25 cellular contexts compared by ENCODE assay signal in the genomic region with DNA sequence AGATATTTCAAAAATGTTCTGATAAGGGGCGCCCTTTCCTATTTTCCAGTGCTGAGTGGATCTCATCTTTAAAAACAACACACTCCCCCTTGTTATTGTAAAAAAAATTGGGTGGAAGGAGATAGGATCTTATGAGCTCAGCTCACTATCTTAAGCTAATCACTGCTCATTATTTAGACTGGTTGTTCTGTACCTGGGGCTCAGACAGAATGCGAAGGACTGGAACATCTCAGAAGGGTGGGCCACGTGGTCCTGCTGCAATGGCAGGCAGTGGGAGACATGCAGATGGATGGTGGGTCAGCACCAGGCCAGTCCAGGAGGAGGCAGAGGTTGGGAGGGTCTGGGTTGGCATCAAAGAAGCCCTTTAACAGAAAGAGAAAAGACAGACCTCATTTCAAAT.
"Had no signal": no experiment of that assay in that cellular context is flagged by ENCODE, and none has a peak within 500 bp of the region (broad histone marks: within the 10 kb centered on the region; RNA-seq: fewer than 3 reads in every experiment).

No MANE protein-coding gene starts in this region.

- H3K27ac Mint-ChIP-seq: activated CD4-positive, alpha-beta memory T cell treated with anti-CD3 and anti-CD28 coated beads, Interleukin-2, amount 10 ng/mL, durations not matched to agents 7 days and 5 days; activated CD4-positive, alpha-beta T cell treated with anti-CD3 and anti-CD28 coated beads, Interleukin-2, amount 10 ng/mL, durations not matched to agents 7 days and 5 days; activated T-cell treated with anti-CD3 and anti-CD28 coated beads, Interleukin-2, amount 50 U/mL, for 24 hours; dendritic cell treated with granulocyte-macrophage colony-stimulating factor and Interleukin-4, amounts not matched to agents 40 ng/mL and 50 ng/mL, for 4 days; natural killer cell; neural progenitor cell; WTC11 had no signal

- H3K27me3 Mint-ChIP-seq: activated CD4-positive, alpha-beta memory T cell treated with anti-CD3 and anti-CD28 coated beads, Interleukin-2, amount 10 ng/mL, durations not matched to agents 7 days and 5 days had no signal

- H3K4me3 Mint-ChIP-seq: activated CD4-positive, alpha-beta memory T cell treated with anti-CD3 and anti-CD28 coated beads, Interleukin-2, amount 10 ng/mL, durations not matched to agents 7 days and 5 days; activated CD4-positive, alpha-beta T cell treated with anti-CD3 and anti-CD28 coated beads, Interleukin-2, amount 10 ng/mL, durations not matched to agents 7 days and 5 days; activated T-cell treated with anti-CD3 and anti-CD28 coated beads, Interleukin-2, amount 50 U/mL, for 24 hours; central memory CD8-positive, alpha-beta T cell; dendritic cell treated with granulocyte-macrophage colony-stimulating factor and Interleukin-4, amounts not matched to agents 40 ng/mL and 50 ng/mL, for 4 days; natural killer cell; neural progenitor cell; WTC11 had no signal

- H3K4me1 Mint-ChIP-seq: activated CD4-positive, alpha-beta memory T cell treated with anti-CD3 and anti-CD28 coated beads, Interleukin-2, amount 10 ng/mL, durations not matched to agents 7 days and 5 days; natural killer cell; neural progenitor cell; WTC11 had no signal

- H3K36me3 Mint-ChIP-seq: natural killer cell, neural progenitor cell, WTC11 had no signal

- H3K9me3 Mint-ChIP-seq: activated CD4-positive, alpha-beta memory T cell treated with anti-CD3 and anti-CD28 coated beads, Interleukin-2, amount 10 ng/mL, durations not matched to agents 7 days and 5 days; activated CD4-positive, alpha-beta T cell treated with anti-CD3 and anti-CD28 coated beads, Interleukin-2, amount 10 ng/mL, durations not matched to agents 7 days and 5 days; activated T-cell treated with anti-CD3 and anti-CD28 coated beads, Interleukin-2, amount 50 U/mL, for 24 hours; central memory CD8-positive, alpha-beta T cell; dendritic cell treated with granulocyte-macrophage colony-stimulating factor and Interleukin-4, amounts not matched to agents 40 ng/mL and 50 ng/mL, for 4 days; natural killer cell; neural progenitor cell; WTC11 had no signal

- ATAC-seq: left lobe of liver, lower lobe of right lung, natural killer cell, psoas muscle, WTC11 had no signal

- DNase-seq: activated CD4-positive, alpha-beta memory T cell treated with anti-CD3 and anti-CD28 coated beads, Interleukin-2, amount 10 ng/mL, durations not matched to agents 7 days and 5 days; activated CD4-positive, alpha-beta T cell treated with anti-CD3 and anti-CD28 coated beads for 1 hour; activated CD4-positive, alpha-beta T cell treated with anti-CD3 and anti-CD28 coated beads, Interleukin-2, amount 10 ng/mL, durations not matched to agents 7 days and 5 days; activated CD8-positive, alpha-beta memory T cell treated with anti-CD3 and anti-CD28 coated beads, Interleukin-2, amount 50 U/mL, for 48 hours; activated gamma-delta T cell treated with Interleukin-2 at 50 U/mL for 16 hours; activated naive CD4-positive, alpha-beta T cell treated with anti-CD3 and anti-CD28 coated beads, Interleukin-2, amount 50 U/mL, for 16 hours; activated T-cell treated with anti-CD3 and anti-CD28 coated beads, Interleukin-2, amount 50 U/mL, for 24 hours; foreskin melanocyte; kidney glomerular epithelial cell; lower lobe of right lung; mesenchymal stem cell; natural killer cell; occipital lobe; psoas muscle; stimulated activated CD4-positive, alpha-beta T cell treated with anti-CD3 and anti-CD28 coated beads, Interleukin-1b, Interleukin-23, amount 100 ng/mL, for 48 hours; stimulated activated naive CD4-positive, alpha-beta T cell; T1000; testis; transverse colon; uterus had no signal
